Comparison of ENCODE assay signal across 8 cellular contexts in genomic region chr20:31587545-31588389, GRCh38. TPM values are rescaled to one million over a fixed set of nuclear protein-coding genes. Genes with fewer than 3 reads are reported as not detected.
A peak's percentile ranks its signal among the peaks of the same experiment; 100 is the strongest.
DNase-seq lines count a peak whose midpoint lies in the region; ATAC-seq and TF ChIP-seq lines count a peak whose summit lies in the region.

No MANE protein-coding gene starts in this region.

- H3K27me3 ChIP-seq in Peyer's patch (no peaks in the 10 kb centered on the region), esophagus (ENCODE audit: control insufficient read depth in 1 of 2, insufficient read depth in 2 of 2, low read length in 2 of 2) (no peaks in the 10 kb centered on the region)

- no peak for ATAC-seq in GM19324 (IDR thresholded peaks at IDR 0.05; ENCODE audit: low FRiP score, unreplicated experiment)
- no peak for ATAC-seq in HG03025 (IDR thresholded peaks at IDR 0.05; ENCODE audit: low FRiP score, unreplicated experiment)
- no peak for ATAC-seq in GM21825 (IDR thresholded peaks at IDR 0.05; ENCODE audit: unreplicated experiment)

- H3K27ac Mint-ChIP-seq in nephron progenitor cell: peak overlapping the region; percentile 90

- H3K9me3 ChIP-seq in Peyer's patch (no peaks in the 10 kb centered on the region), esophagus (ENCODE audit: control insufficient read depth in 2 of 2, insufficient read depth in 1 of 2, low read depth in 1 of 2, low read length in 1 of 2) (no peaks in the 10 kb centered on the region)

- H3K4me3 Mint-ChIP-seq in nephron progenitor cell: peak overlapping the region; percentile 81

- H3K9me3 Mint-ChIP-seq in nephron progenitor cell: peaks cover 5% of the 10 kb centered on the region

- DNase-seq in NCI-H2227 (lab: John Stamatoyannopoulos, UW; ENCODE audit: unreplicated experiment) (peak; percentile 42), NCI-H2227 treated with DMSO at 0.1 percent for 48 hours (lab: John Stamatoyannopoulos, UW) (no peak), Peyer's patch (peak in 2 of 3 donors; percentile 66 to 83), nephron progenitor cell (peak; percentile 26)

- H3K36me3 ChIP-seq in Peyer's patch (no peaks in the 10 kb centered on the region), esophagus (ENCODE audit: control insufficient read depth in 2 of 2, insufficient read depth in 2 of 2, low read length in 1 of 2) (no peaks in the 10 kb centered on the region)

- peak; percentile 55 to 68 for TF ChIP-seq POLR2A in Peyer's patch (IDR thresholded peaks at IDR 0.05)

- 2 to 5% methylated on average over 66 to 76 of the region's 76 CpGs for WGBS in esophagus, 2 donors

- peak overlapping the region; percentile 31 to 58 (median 44) for H3K4me3 ChIP-seq in Peyer's patch
- H3K4me3 ChIP-seq in esophagus (ENCODE audit: low read depth in 1 of 2, low read length in 2 of 2): peak overlapping the region; percentile 21 to 43

- H3K27ac ChIP-seq in Peyer's patch: peak overlapping the region; percentile 38 to 82 (median 78)
- peak overlapping the region; percentile 87 to 97 for H3K27ac ChIP-seq in esophagus (ENCODE audit: low read depth in 2 of 2, low read length in 1 of 2)

- H3K4me1 ChIP-seq in Peyer's patch (peaks cover 0 to 17% (median 3%) of the 10 kb centered on the region in 4 donors), esophagus (ENCODE audit: control insufficient read depth in 2 of 2, insufficient read depth in 2 of 2, low read length in 1 of 2) (peaks cover 0 to 4% of the 10 kb centered on the region in 2 donors)

- peaks cover 8% of the 10 kb centered on the region for H3K27me3 Mint-ChIP-seq in nephron progenitor cell (ENCODE audit: low read depth, poor library complexity)

- peaks cover 30% of the 10 kb centered on the region for H3K4me1 Mint-ChIP-seq in nephron progenitor cell

- no peaks in the 10 kb centered on the region for H3K36me3 Mint-ChIP-seq in nephron progenitor cell (ENCODE audit: low read depth)

- no peak for TF ChIP-seq CTCF in Peyer's patch (IDR thresholded peaks at IDR 0.05)
- no peak for TF ChIP-seq CTCF in nephron progenitor cell (IDR thresholded peaks at IDR 0.05)

RNA-seq across cellular contexts. Expression of gene ID1, which starts 17.3 kb away (rescaled TPM):
- 100 to 1,000 TPM; 408 to 760 (median 570) TPM for total RNA-seq in Peyer's patch
- 100 to 1,000 TPM; 158 to 489 TPM for polyA plus RNA-seq in esophagus

RNA-seq across cellular contexts. Expression of gene COX4I2, which starts 49.9 kb away (rescaled TPM):
- 1 to 10 TPM in 1 of 4 donors, not detected in 3; 2.5 TPM for total RNA-seq in Peyer's patch
- 1 to 10 TPM; 2.6 to 3.8 TPM for polyA plus RNA-seq in esophagus
